Comparison of ENCODE assay signal across 1 cellular context in genomic region chr16:89291355-89291754, GRCh38.
TF ChIP-seq lines count a peak whose summit lies in the region.

No MANE protein-coding gene starts in this region.

TF ChIP-seq in HCT116, 20 proteins besides CTCF, POLR2A, EP300 and RAD21 (continued from another document):
- no peak for TF ChIP-seq ZNF274 (IDR thresholded peaks at IDR 0.05; ENCODE audit: low read depth, low read length)
